ENCODE assay signal across 8 cellular contexts in genomic region chr10:114632869-114633715, GRCh38. TPM values are rescaled to one million over a fixed set of nuclear protein-coding genes. Genes with fewer than 3 reads are reported as not detected.
DNase-seq lines count a peak whose midpoint lies in the region; ATAC-seq, FAIRE-seq and TF ChIP-seq lines count a peak whose summit lies in the region.

No MANE protein-coding gene starts in this region.

- H3K36me3 ChIP-seq in K562 (ENCODE audit: control insufficient read depth, insufficient read depth, low read length) (no peaks in the 10 kb centered on the region), keratinocyte (ENCODE audit: control insufficient read depth in 2 of 2, extremely low read depth in 1 of 2, insufficient read depth in 2 of 2, low read length in 2 of 2) (no peaks in the 10 kb centered on the region)

- no peak for FAIRE-seq in K562 (lab: Jason Lieb, UNC)
- FAIRE-seq in keratinocyte (lab: Jason Lieb, UNC), result peak; percentile 80

- in situ Hi-C loops in K562 (cut with MboI), result no loop called here

- TF ChIP-seq CTCF in K562 (IDR thresholded peaks at IDR 0.05 in 2 of 3, conservative IDR thresholded peaks at IDR 0.05 in 1 of 3; ENCODE audit: insufficient read depth in 2 of 3, low read depth in 1 of 3, low read length in 3 of 3) (no peak), keratinocyte (optimal IDR thresholded peaks at IDR 0.05 in 1 of 3, IDR thresholded peaks at IDR 0.05 in 1 of 3, conservative IDR thresholded peaks at IDR 0.05 in 1 of 3; ENCODE audit: extremely low read depth in 1 of 3, insufficient read depth in 2 of 3, low read length in 3 of 3) (no peak)

- TF ChIP-seq RAD21 in K562 (CRISPR knock-in tag; conservative IDR thresholded peaks at IDR 0.05 in 1 of 2, IDR thresholded peaks at IDR 0.05 in 1 of 2), result no peak

- H3K27me3 ChIP-seq in K562 (ENCODE audit: control insufficient read depth in 2 of 2, insufficient read depth in 2 of 2, low read length in 2 of 2) (peaks cover 10 to 27% of the 10 kb centered on the region in 2 experiments), keratinocyte (ENCODE audit: control insufficient read depth, extremely low read depth, insufficient read depth, low read length) (no peaks in the 10 kb centered on the region)

- dilution Hi-C loops in keratinocyte (cut with MboI; ENCODE audit: extremely low pct_ligation_motif_present, low sequenced_read_pairs), result no loop called here

- no peak for TF ChIP-seq EP300 in K562 (IDR thresholded peaks at IDR 0.05; ENCODE audit: low read length)

- no peaks in the 10 kb centered on the region for H3K9me1 ChIP-seq in K562 (ENCODE audit: control insufficient read depth, insufficient read depth, low read length)
- H3K9me1 ChIP-seq in keratinocyte (ENCODE audit: control insufficient read depth, extremely low read depth, insufficient read depth, low read length), result peaks cover 2% of the 10 kb centered on the region

- H3K4me2 ChIP-seq in K562 (ENCODE audit: insufficient read depth, low read length) (peak overlapping the region; percentile 36; the same call in 1 of the 2 replicates), keratinocyte (ENCODE audit: control insufficient read depth, extremely low read depth, insufficient read depth, low read depth, low read length) (peak overlapping the region; percentile 89)

- H3K27ac ChIP-seq in K562 (ENCODE audit: extremely low read depth, low read depth, low read length) (no peak overlapping the region), keratinocyte (ENCODE audit: control insufficient read depth, insufficient read depth, low read length) (no peak overlapping the region), substantia nigra (ENCODE audit: low read depth, low read length, poor library complexity, severe bottlenecking) (peak overlapping the region; percentile 26)

- peak; percentile 36 for ATAC-seq in HG03432 (IDR thresholded peaks at IDR 0.05; ENCODE audit: unreplicated experiment)
- no peak for ATAC-seq in K562
- ATAC-seq in GM21381 (IDR thresholded peaks at IDR 0.05; ENCODE audit: unreplicated experiment), result no peak
- no peak for ATAC-seq in HG03159 (IDR thresholded peaks at IDR 0.05; ENCODE audit: unreplicated experiment)

- 3% methylated on average over 12 of the region's 13 CpGs for WGBS in K562 (ENCODE audit: insufficient coverage, low coverage, missing lambda C conversion rate)

- intact Hi-C loops in K562 (cut with micrococcal nuclease), result no loop called here

- H3K4me3 ChIP-seq in K562 (no peak overlapping the region), keratinocyte (ENCODE audit: control insufficient read depth in 2 of 3, extremely low read depth in 1 of 3, insufficient read depth in 2 of 3, low read depth in 1 of 3, low read length in 3 of 3) (peak overlapping the region in 1 of 3 experiments; percentile 13)

- H3K9me3 ChIP-seq in K562 (replicated peaks; ENCODE audit: control insufficient read depth, insufficient read depth, low read depth, low read length) (no peaks in the 10 kb centered on the region), keratinocyte (ENCODE audit: control insufficient read depth, low read depth, low read length) (no peaks in the 10 kb centered on the region)

- CTCF ChIA-PET in K562 (lab: Yijun Ruan, JAX; ENCODE audit: low intra/inter-chr PET ratio), result no interaction called here

- no TSS peak for BruUV-seq in K562 (replicated peaks; lab: Mats Ljungman, UMichigan)

- TF ChIP-seq POLR2A in K562 (conservative IDR thresholded peaks at IDR 0.05), result no peak

- POLR2A ChIA-PET in K562 (lab: Yijun Ruan, JAX), result interaction anchor here (0.7 kb wide), 1 partner anchor 17 kb away, joined by 3 read pairs; no protein-coding TSS in a partner anchor

- no peak overlapping the region for H3K9ac ChIP-seq in K562 (ENCODE audit: insufficient read depth in 1 of 2, low read depth in 2 of 2, low read length in 2 of 2)
- peak overlapping the region; percentile 8 for H3K9ac ChIP-seq in keratinocyte (ENCODE audit: control insufficient read depth, extremely low read depth, insufficient read depth, low read length)

- DNase-seq in Daoy (ENCODE audit: low read depth), result peak; percentile 79
- DNase-seq in K562 (ENCODE audit: extremely low read depth in 1 of 4, low spot score in 3 of 4), result peak in 2 of 4 experiments; percentile 17 to 33
- DNase-seq in keratinocyte (ENCODE audit: low read depth, low spot score), result peak; percentile 71
- DNase-seq in substantia nigra (lab: John Stamatoyannopoulos, UW), result peak in 4 of 49 donors; percentile 10 to 48 (median 15)
- DNase-seq in activated CD4-positive, alpha-beta T cell treated with anti-CD3 and anti-CD28 coated beads, Interleukin-2, amount 50 U/mL, for 48 hours, result no peak

- H2AFZ ChIP-seq in K562 (ENCODE audit: low read depth, low read length) (no peak overlapping the region), keratinocyte (ENCODE audit: control insufficient read depth, low read length) (no peak overlapping the region)

- H4K20me1 ChIP-seq in K562 (replicated peaks; ENCODE audit: control insufficient read depth, insufficient read depth, low read length) (no peaks in the 10 kb centered on the region), keratinocyte (ENCODE audit: control insufficient read depth, extremely low read depth, insufficient read depth, low read length) (no peaks in the 10 kb centered on the region)

- H3K4me1 ChIP-seq in K562 (replicated peaks in 1 of 2; ENCODE audit: control insufficient read depth in 2 of 2, insufficient read depth in 2 of 2, low read length in 2 of 2), result peaks cover 0 to 5% of the 10 kb centered on the region in 2 experiments; a peak in 2 of 5 replicates
- H3K4me1 ChIP-seq in keratinocyte (ENCODE audit: control insufficient read depth, extremely low read depth, insufficient read depth, low read length), result peaks cover 39% of the 10 kb centered on the region

- H3K79me2 ChIP-seq in K562 (ENCODE audit: control insufficient read depth, insufficient read depth, low read length) (no peaks in the 10 kb centered on the region), keratinocyte (ENCODE audit: control insufficient read depth, insufficient read depth, low read length) (no peaks in the 10 kb centered on the region)

TF ChIP-seq in K562, 482 proteins besides CTCF, POLR2A, EP300 and RAD21:
- 0 out of 2 replicates have a peak, but pooled peaks have one; percentile 4 for TF ChIP-seq EGR1 (conservative IDR thresholded peaks at IDR 0.05)
- TF ChIP-seq CBX1 (IDR thresholded peaks at IDR 0.05; ENCODE audit: low read depth), result no peak
- TF ChIP-seq MEF2A (IDR thresholded peaks at IDR 0.05; ENCODE audit: control insufficient read depth, low read depth, low read length), result peak; percentile 50; the same call in 1 of the 2 replicates
- TF ChIP-seq ZNF695 (CRISPR knock-in tag; IDR thresholded peaks at IDR 0.05), result no peak

RNA-seq across cellular contexts. Expression of gene ABLIM1, which starts 25.0 kb away (rescaled TPM):
- total RNA-seq in Daoy (2014; rRNA removed; shearing (Covaris generic)), result 3.0 and 5.4 TPM in 2 replicates
- total RNA-seq in K562 (2011; cell fraction: chromatin; rRNA removed; ENCODE audit: low replicate concordance), result 0.23 and 0.69 TPM in 2 replicates
- total RNA-seq in K562 (2011; cell fraction: nucleolus; rRNA removed), result 0.50 and 1.2 TPM in 2 replicates
- 0.69 and 0.73 TPM in 2 replicates for total RNA-seq in K562 (2011; cell fraction: nucleoplasm; rRNA removed)
- total RNA-seq in K562 (2014; rRNA removed) (under 0.01 TPM in 1 of 2 replicates, not detected in the other), K562 (2014; rRNA removed; fragmentation: Illumina TruSeq; extraction: Trizol) (not detected in 2 replicates), K562 (2015; rRNA removed; fragmentation: Illumina TruSeq; extraction: Trizol) (not detected in 2 replicates), K562 (2021) (0.49 and 0.81 TPM in 2 replicates)
- polyA plus RNA-seq in K562 (2011; rRNA removed) (0.05 and 0.14 TPM in 2 replicates), K562 (2014; fragmentation: Illumina TruSeq; extraction: Trizol) (not detected in 2 replicates), K562 (2014; fragmentation: Nextera tagmentation; extraction: Ambion mirVana) (not detected), K562 (2014; rRNA removed) (0.03 and 0.07 TPM in 2 replicates), keratinocyte (47.6 to 91.7 TPM (median 55.2 TPM) in 3 replicates)
- polyA plus RNA-seq in K562 (2011; cell fraction: cytosol; rRNA removed), result 0.03 TPM in 1 of 2 replicates, not detected in the other
- polyA plus RNA-seq in K562 (2011; cell fraction: nucleus; rRNA removed), result 0.21 TPM in 1 of 2 replicates, not detected in the other
- 0.01 and 0.05 TPM in 2 replicates for polyA plus RNA-seq in K562 (2012)
- polyA minus RNA-seq in K562 (2011; rRNA and poly(A)+ RNA removed), result 0.03 and 0.11 TPM in 2 replicates
- polyA minus RNA-seq in K562 (2011; cell fraction: cytosol; rRNA and poly(A)+ RNA removed), result 0.10 and 0.82 TPM in 2 replicates
- 0.27 TPM in 1 of 2 replicates, not detected in the other for polyA minus RNA-seq in K562 (2011; cell fraction: nucleus; rRNA and poly(A)+ RNA removed)
- polyA plus RNA-seq in keratinocyte (2011; ENCODE audit: low read depth), result 51.1 TPM
- polyA plus RNA-seq in keratinocyte (2011; cell fraction: cytosol; rRNA removed), result 61.3 and 74.1 TPM in 2 replicates
- polyA plus RNA-seq in keratinocyte (2011; cell fraction: nucleus; rRNA removed), result 69.3 and 88.6 TPM in 2 replicates
- 25.7 and 67.7 TPM in 2 replicates for polyA plus RNA-seq in keratinocyte (2012; ENCODE audit: low replicate concordance)
- 76.9 to 204 TPM (median 159 TPM) in 3 replicates for polyA minus RNA-seq in keratinocyte
- 61.8 TPM for polyA minus RNA-seq in keratinocyte (2011; cell fraction: cytosol; rRNA and poly(A)+ RNA removed)
- 73.0 and 119 TPM in 2 replicates for polyA minus RNA-seq in keratinocyte (2011; cell fraction: nucleus; rRNA and poly(A)+ RNA removed)

Comparison
In these comparisons a context has a peak if more than half of its experiments do, and no peak if none do; other contexts are left out.
1. DNase-seq: peak in Daoy (single experiment) and keratinocyte (single experiment); none in activated CD4-positive, alpha-beta T cell treated with anti-CD3 and anti-CD28 coated beads, Interleukin-2, amount 50 U/mL, for 48 hours (0 of 2).